1 cellular context compared by ENCODE assay signal in genomic region chr1:4022715-4023114, GRCh38.
TF ChIP-seq lines count a peak whose summit lies in the region.

No MANE protein-coding gene starts in this region.

TF ChIP-seq in H1, 55 proteins besides CTCF, POLR2A, EP300 and RAD21:
- TF ChIP-seq SP2 (IDR thresholded peaks at IDR 0.05; ENCODE audit: low read length) (no peak), POLR2AphosphoS5 (IDR thresholded peaks at IDR 0.05; ENCODE audit: low read depth, low read length) (no peak), SUZ12 (IDR thresholded peaks at IDR 0.05; ENCODE audit: low read length) (no peak), FOSL1 (IDR thresholded peaks at IDR 0.05; ENCODE audit: insufficient read depth, low read depth, low read length) (no peak), CEBPB (IDR thresholded peaks at IDR 0.05; ENCODE audit: low read depth, low read length) (no peak), RFX5 (IDR thresholded peaks at IDR 0.05; ENCODE audit: borderline replicate concordance, low read depth, low read length) (no peak), SIX5 (IDR thresholded peaks at IDR 0.05; ENCODE audit: low read depth, low read length) (no peak), SP4 (IDR thresholded peaks at IDR 0.05; ENCODE audit: low read length) (no peak), ASH2L (IDR thresholded peaks at IDR 0.05; ENCODE audit: low read length) (no peak), CHD2 (IDR thresholded peaks at IDR 0.05; ENCODE audit: low read length) (no peak), NANOG (IDR thresholded peaks at IDR 0.05; ENCODE audit: insufficient read depth, low read depth, low read length, poor library complexity, severe bottlenecking) (no peak), EZH2 (IDR thresholded peaks at IDR 0.05; ENCODE audit: low read depth, low read length, severe bottlenecking) (no peak), JUN (IDR thresholded peaks at IDR 0.05; ENCODE audit: low read depth, low read length) (no peak), SP1 (IDR thresholded peaks at IDR 0.05; ENCODE audit: low read depth, low read length) (no peak), USF2 (IDR thresholded peaks at IDR 0.05; ENCODE audit: low read length) (no peak), CREB1 (IDR thresholded peaks at IDR 0.05) (no peak), BCL11A (IDR thresholded peaks at IDR 0.05; ENCODE audit: low read depth in 2 of 2, low read length in 2 of 2) (no peak), GTF2F1 (IDR thresholded peaks at IDR 0.05; ENCODE audit: borderline replicate concordance, low read depth, low read length) (no peak)
- TF ChIP-seq, protein P1, sequence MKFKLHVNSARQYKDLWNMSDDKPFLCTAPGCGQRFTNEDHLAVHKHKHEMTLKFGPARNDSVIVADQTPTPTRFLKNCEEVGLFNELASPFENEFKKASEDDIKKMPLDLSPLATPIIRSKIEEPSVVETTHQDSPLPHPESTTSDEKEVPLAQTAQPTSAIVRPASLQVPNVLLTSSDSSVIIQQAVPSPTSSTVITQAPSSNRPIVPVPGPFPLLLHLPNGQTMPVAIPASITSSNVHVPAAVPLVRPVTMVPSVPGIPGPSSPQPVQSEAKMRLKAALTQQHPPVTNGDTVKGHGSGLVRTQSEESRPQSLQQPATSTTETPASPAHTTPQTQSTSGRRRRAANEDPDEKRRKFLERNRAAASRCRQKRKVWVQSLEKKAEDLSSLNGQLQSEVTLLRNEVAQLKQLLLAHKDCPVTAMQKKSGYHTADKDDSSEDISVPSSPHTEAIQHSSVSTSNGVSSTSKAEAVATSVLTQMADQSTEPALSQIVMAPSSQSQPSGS (IDR thresholded peaks at IDR 0.05; ENCODE audit: low read length) = no peak
